Comparison of ENCODE assay signal across 8 cellular contexts in genomic region chr16:58426095-58426494, GRCh38. TPM values are rescaled to one million over a fixed set of nuclear protein-coding genes. Genes with fewer than 3 reads are reported as not detected.
DNase-seq lines count a peak whose midpoint lies in the region; ATAC-seq and TF ChIP-seq lines count a peak whose summit lies in the region.

No MANE protein-coding gene starts in this region.

- no peak for TF ChIP-seq CTCF in MCF 10A (IDR thresholded peaks at IDR 0.05; ENCODE audit: unreplicated experiment)

- BruUV-seq in MCF 10A (replicated peaks; lab: Mats Ljungman, UMichigan), result no TSS peak

- POLR2A ChIA-PET in MCF 10A (lab: Yijun Ruan, JAX), result no interaction called here

- intact Hi-C loops in MCF 10A (cut with micrococcal nuclease), result no loop called here

- CTCF ChIA-PET in MCF 10A (lab: Yijun Ruan, JAX), result interaction anchor here (0.8 to 0.9 kb wide), 2 partner anchors 18 to 90 kb away, joined by 3 read pairs; no protein-coding TSS in a partner anchor

- H3K9me3 Mint-ChIP-seq in T-helper 1 cell treated with Interleukin-12 subunit alpha and Interleukin-12 subunit beta and Interleukin-4 antibody, amounts not matched to agents 30 μg/mL and 1 μg/mL, for 36 hours, result no peaks in the 10 kb centered on the region
- H3K9me3 Mint-ChIP-seq in MCF 10A (ENCODE audit: unreplicated experiment), result no peaks in the 10 kb centered on the region

- DNase-seq in NCI-H2171 treated with DMSO at 0.1 percent for 48 hours (lab: John Stamatoyannopoulos, UW) (peak; percentile 28), NCI-H2171 (lab: John Stamatoyannopoulos, UW) (no peak), myocyte (ENCODE audit: low read depth) (peak; percentile 97), MCF 10A (ENCODE audit: unreplicated experiment) (no peak)
- no peak for DNase-seq in activated CD4-positive, CD25-positive, alpha-beta regulatory T cell treated with anti-CD3 and anti-CD28 coated beads, Interleukin-2, amount 50 U/mL, for 72 hours
- DNase-seq in stimulated activated naive CD4-positive, alpha-beta T cell treated with Interleukin-2 at 50 U/mL for 16 hours (lab: John Stamatoyannopoulos, UW), result no peak

- peaks cover 16% of the 10 kb centered on the region for H3K4me1 Mint-ChIP-seq in T-helper 1 cell treated with Interleukin-12 subunit alpha and Interleukin-12 subunit beta and Interleukin-4 antibody, amounts not matched to agents 30 μg/mL and 1 μg/mL, for 36 hours (ENCODE audit: low read depth)
- no peaks in the 10 kb centered on the region for H3K4me1 Mint-ChIP-seq in MCF 10A (ENCODE audit: insufficient read depth, unreplicated experiment)

- H3K4me3 Mint-ChIP-seq in T-helper 1 cell treated with Interleukin-12 subunit alpha and Interleukin-12 subunit beta and Interleukin-4 antibody, amounts not matched to agents 30 μg/mL and 1 μg/mL, for 36 hours, result peak overlapping the region; percentile 55
- H3K4me3 Mint-ChIP-seq in MCF 10A (ENCODE audit: unreplicated experiment), result no peak overlapping the region

- peak overlapping the region; percentile 7 for H3K27ac Mint-ChIP-seq in T-helper 1 cell treated with Interleukin-12 subunit alpha and Interleukin-12 subunit beta and Interleukin-4 antibody, amounts not matched to agents 30 μg/mL and 1 μg/mL, for 36 hours
- H3K27ac Mint-ChIP-seq in MCF 10A (ENCODE audit: low read depth, unreplicated experiment), result no peak overlapping the region

- no peaks in the 10 kb centered on the region for H3K36me3 Mint-ChIP-seq in T-helper 1 cell treated with Interleukin-12 subunit alpha and Interleukin-12 subunit beta and Interleukin-4 antibody, amounts not matched to agents 30 μg/mL and 1 μg/mL, for 36 hours (ENCODE audit: low read depth)
- no peaks in the 10 kb centered on the region for H3K36me3 Mint-ChIP-seq in MCF 10A (ENCODE audit: insufficient read depth, unreplicated experiment)

- peaks cover 28% of the 10 kb centered on the region for H3K27me3 Mint-ChIP-seq in T-helper 1 cell treated with Interleukin-12 subunit alpha and Interleukin-12 subunit beta and Interleukin-4 antibody, amounts not matched to agents 30 μg/mL and 1 μg/mL, for 36 hours (ENCODE audit: low read depth)
- H3K27me3 Mint-ChIP-seq in MCF 10A (ENCODE audit: insufficient read depth, unreplicated experiment), result peaks cover 37% of the 10 kb centered on the region

- peak; percentile 80 for ATAC-seq in HG02981 (IDR thresholded peaks at IDR 0.05; ENCODE audit: unreplicated experiment)

RNA-seq across cellular contexts. Expression of gene GINS3, which starts 33.8 kb away (rescaled TPM):
- 3.6 and 5.9 TPM in 2 replicates for total RNA-seq in myocyte
- polyA plus RNA-seq in myocyte (2012), result 2.3 TPM
- 4.2 and 5.1 TPM in 2 replicates for total RNA-seq in MCF 10A (2022)

Comparison
In these comparisons a context has a peak if more than half of its experiments do, and no peak if none do; other contexts are left out.
1. DNase-seq: peak in NCI-H2171 treated with DMSO at 0.1 percent for 48 hours (single experiment) and myocyte (single experiment); none in NCI-H2171 (single experiment), MCF 10A (single experiment), activated CD4-positive, CD25-positive, alpha-beta regulatory T cell treated with anti-CD3 and anti-CD28 coated beads, Interleukin-2, amount 50 U/mL, for 72 hours (single experiment) and stimulated activated naive CD4-positive, alpha-beta T cell treated with Interleukin-2 at 50 U/mL for 16 hours (single experiment).